In the genomic region with DNA sequence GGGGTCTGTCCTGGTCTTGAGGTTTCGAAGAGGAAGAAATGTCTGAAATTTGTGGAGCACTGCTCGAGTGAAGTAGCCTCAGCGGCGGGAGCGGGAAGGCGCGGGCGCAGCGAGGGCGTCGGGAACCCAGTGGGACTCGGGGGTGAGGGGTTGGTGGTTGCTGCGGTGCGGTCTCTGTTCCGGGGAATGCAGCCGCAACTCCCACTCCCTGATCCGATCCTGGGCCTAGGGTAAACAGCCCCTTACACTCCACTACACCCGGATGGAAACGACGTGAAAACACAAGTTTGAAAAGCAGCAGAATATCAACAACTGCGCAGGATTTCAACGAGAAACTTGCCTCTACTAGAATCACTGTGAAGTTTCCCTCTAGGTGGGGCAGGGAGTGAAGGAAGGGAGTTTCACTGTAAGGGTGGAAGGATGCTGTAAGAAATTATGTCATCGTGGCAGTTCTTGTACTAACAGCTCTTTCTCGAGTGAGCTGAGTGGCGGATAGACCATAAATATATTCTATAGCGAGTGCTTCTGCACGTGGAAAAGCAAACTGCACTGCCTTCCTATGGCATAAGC, we compare ENCODE assay signal across 8 cellular contexts. TPM values are rescaled to one million over a fixed set of nuclear protein-coding genes. Genes with fewer than 3 reads are reported as not detected.
A peak's percentile ranks its signal among the peaks of the same experiment; 100 is the strongest.
DNase-seq lines count a peak whose midpoint lies in the region; ATAC-seq and TF ChIP-seq lines count a peak whose summit lies in the region.

No MANE protein-coding gene starts in this region.

- H3K36me3 Mint-ChIP-seq in activated naive CD4-positive, alpha-beta T cell treated with anti-CD3 and anti-CD28 coated beads for 36 hours (ENCODE audit: low read depth) = peaks cover 4% of the 10 kb centered on the region

- TF ChIP-seq POLR2A in heart left ventricle (IDR thresholded peaks at IDR 0.05) = no peak

- no peak for TF ChIP-seq CTCF in GM12865 (IDR thresholded peaks at IDR 0.05; ENCODE audit: insufficient read depth, low read depth, low read length, missing control alignments)
- peak in 2 of 12 donors; percentile 26 to 27 for TF ChIP-seq CTCF in heart left ventricle (IDR thresholded peaks at IDR 0.05)
- TF ChIP-seq CTCF in psoas muscle (IDR thresholded peaks at IDR 0.05) = no peak

- H3K4me3 ChIP-seq in GM12865 (ENCODE audit: low read depth, low read length) = peak overlapping the region; percentile 74
- peak overlapping the region; percentile 69 to 97 (median 89) for H3K4me3 ChIP-seq in heart left ventricle
- H3K4me3 ChIP-seq in psoas muscle = peak overlapping the region; percentile 89

- peaks cover 0 to 4% (median 0%) of the 10 kb centered on the region in 9 donors for H3K27me3 ChIP-seq in heart left ventricle
- no peaks in the 10 kb centered on the region for H3K27me3 ChIP-seq in psoas muscle (ENCODE audit: insufficient read depth in 3 of 3, low read length in 2 of 3)

- H3K27ac ChIP-seq in heart left ventricle = peak overlapping the region; percentile 92 to 99 (median 98)
- peak overlapping the region; percentile 90 for H3K27ac ChIP-seq in psoas muscle

- H3K36me3 ChIP-seq in heart left ventricle (no peaks in the 10 kb centered on the region), psoas muscle (ENCODE audit: insufficient read depth in 1 of 2, low read depth in 1 of 2) (no peaks in the 10 kb centered on the region)

- intact Hi-C loops in activated naive CD4-positive, alpha-beta T cell treated with anti-CD3 and anti-CD28 coated beads for 36 hours (cut with micrococcal nuclease) = loop anchor here (10.0 kb wide), 4 partner anchors 439 to 1399 kb away; a partner anchor contains a TSS
- intact Hi-C loops in heart left ventricle (cut with DNase I) = loop anchor here in 8 of 10 donors (5.0 to 10.0 kb wide), 9 partner anchors 149 to 1059 kb away; no protein-coding TSS in a partner anchor
- intact Hi-C loops in psoas muscle (cut with DNase I) = loop anchor here (2.0 to 10.0 kb wide), 3 partner anchors 151 to 381 kb away; no protein-coding TSS in a partner anchor

- 2 to 3% (median 2%) methylated on average over 24 to 27 of the region's 27 CpGs for WGBS in heart left ventricle, 4 donors
- WGBS in psoas muscle, 3 donors = 5 to 8% (median 6%) methylated on average over 27 of the region's 27 CpGs

- DNase-seq in GM12865 (ENCODE audit: low read depth) (peak; percentile 46), NCI-H345 treated with DMSO at 0.1 percent for 48 hours (lab: John Stamatoyannopoulos, UW; ENCODE audit: unreplicated experiment) (peak; percentile 38), heart left ventricle (peak; percentile 25 to 59 (median 41)), psoas muscle (peak; percentile 21 to 52), NCI-H2107 treated with DMSO at 0.1 percent for 48 hours (lab: John Stamatoyannopoulos, UW; ENCODE audit: unreplicated experiment) (no peak)
- DNase-seq in activated naive CD4-positive, alpha-beta T cell treated with anti-CD3 and anti-CD28 coated beads for 36 hours = peak; percentile 34

- H3K9me3 ChIP-seq in heart left ventricle = no peaks in the 10 kb centered on the region
- no peaks in the 10 kb centered on the region for H3K9me3 ChIP-seq in psoas muscle

- CTCF ChIA-PET in activated naive CD4-positive, alpha-beta T cell treated with anti-CD3 and anti-CD28 coated beads for 36 hours (lab: Charles Lee) = interaction anchor here (0.7 to 1.6 kb wide), 2 partner anchors 150 to 820 kb away, joined by 3 to 14 read pairs; no protein-coding TSS in a partner anchor

- peaks cover 17% of the 10 kb centered on the region for H3K4me1 Mint-ChIP-seq in activated naive CD4-positive, alpha-beta T cell treated with anti-CD3 and anti-CD28 coated beads for 36 hours (ENCODE audit: low read depth)

- H3K27ac Mint-ChIP-seq in activated naive CD4-positive, alpha-beta T cell treated with anti-CD3 and anti-CD28 coated beads for 36 hours = no peak overlapping the region

- H3K9me3 Mint-ChIP-seq in activated naive CD4-positive, alpha-beta T cell treated with anti-CD3 and anti-CD28 coated beads for 36 hours = no peaks in the 10 kb centered on the region

- ATAC-seq in heart left ventricle (no peak), psoas muscle (no peak), GM21390 (IDR thresholded peaks at IDR 0.05; ENCODE audit: unreplicated experiment) (no peak), GM18517 (IDR thresholded peaks at IDR 0.05; ENCODE audit: unreplicated experiment) (no peak)

- peaks cover 0 to 19% (median 12%) of the 10 kb centered on the region in 12 donors for H3K4me1 ChIP-seq in heart left ventricle
- peaks cover 3% of the 10 kb centered on the region for H3K4me1 ChIP-seq in psoas muscle

- no peaks in the 10 kb centered on the region for H3K27me3 Mint-ChIP-seq in activated naive CD4-positive, alpha-beta T cell treated with anti-CD3 and anti-CD28 coated beads for 36 hours (ENCODE audit: low read depth)

- no peak overlapping the region for H3K4me3 Mint-ChIP-seq in activated naive CD4-positive, alpha-beta T cell treated with anti-CD3 and anti-CD28 coated beads for 36 hours

RNA-seq across cellular contexts. Expression of a gene that starts 2.0 kb away (rescaled TPM):
- 10 to 100 TPM; 19.4 to 19.9 TPM for total RNA-seq in activated naive CD4-positive, alpha-beta T cell treated with anti-CD3 and anti-CD28 coated beads for 36 hours
- total RNA-seq in heart left ventricle (10 to 100 TPM; 11.1 to 23.7 (median 17.9) TPM), psoas muscle (10 to 100 TPM in 1 of 4 donors, 1 to 10 TPM in 3; 8.0 to 12.4 (median 8.6) TPM)
- polyA plus RNA-seq in heart left ventricle (1 to 10 TPM; 2.3 to 3.8 TPM), psoas muscle (1 to 10 TPM in 2 of 3 donors, under 1 TPM in 1; 0.55 to 2.1 (median 1.7) TPM)
